30 cellular contexts compared by ENCODE assay signal in genomic region chr11:134293119-134294113, GRCh38. TPM values are rescaled to one million over a fixed set of nuclear protein-coding genes. Genes with fewer than 3 reads are reported as not detected.
"Had no signal": no experiment of that assay in that cellular context is flagged by ENCODE, and none has a peak within 500 bp of the region (broad histone marks: within the 10 kb centered on the region; RNA-seq: fewer than 3 reads in every experiment).

No MANE protein-coding gene starts in this region.

- H3K4me1 Mint-ChIP-seq: activated T-helper 17 cell treated with anti-CD3 and anti-CD28 coated beads, Interleukin-2, amount 50 U/mL, for 72 hours; natural killer cell had no signal

- H3K4me3 Mint-ChIP-seq: activated CD4-positive, alpha-beta memory T cell treated with anti-CD3 and anti-CD28 coated beads for 36 hours; activated T-cell treated with anti-CD3 and anti-CD28 coated beads, Interleukin-2, amount 50 U/mL, for 4 hours; natural killer cell; neural progenitor cell; stimulated activated effector memory CD8-positive, alpha-beta T cell treated with anti-CD3 and anti-CD28 coated beads, Interleukin-12 subunit alpha, Interleukin-12 subunit beta, amount 100 ng/mL, for 72 hours; T-helper 1 cell treated with Interleukin-12 subunit alpha and Interleukin-12 subunit beta and Interleukin-4 antibody, amounts not matched to agents 30 μg/mL and 1 μg/mL, for 36 hours had no signal

- H3K27me3 Mint-ChIP-seq: activated CD4-positive, alpha-beta memory T cell treated with anti-CD3 and anti-CD28 coated beads for 36 hours; activated T-helper 17 cell treated with anti-CD3 and anti-CD28 coated beads, Interleukin-2, amount 50 U/mL, for 72 hours had no signal

- DNase-seq: activated CD4-positive, alpha-beta memory T cell treated with anti-CD3 and anti-CD28 coated beads for 36 hours; activated CD4-positive, alpha-beta T cell treated with anti-CD3 and anti-CD28 coated beads for 4 hours; activated gamma-delta T cell treated with Interleukin-2 at 50 U/mL for 16 hours; activated naive CD4-positive, alpha-beta T cell treated with anti-CD3 and anti-CD28 coated beads, Interleukin-2, amount 50 U/mL, for 16 hours; activated T-cell treated with anti-CD3 and anti-CD28 coated beads, Interleukin-2, amount 50 U/mL, for 4 hours; amniotic stem cell; brain microvascular endothelial cell; cortex of kidney; foreskin keratinocyte; left ventricle myocardium inferior; mesendoderm; natural killer cell; right lobe of liver; stimulated activated CD4-positive, alpha-beta T cell treated with anti-CD3 and anti-CD28 coated beads, Interleukin-12 subunit alpha, Interleukin-12 subunit beta, amount 100 ng/mL, for 4 hours; stimulated activated CD4-positive, alpha-beta T cell treated with anti-CD3 and anti-CD28 coated beads, Interleukin-4, amount 100 ng/mL, for 24 hours; SW 1271; T1000; tibial artery had no signal

- ATAC-seq: activated T-cell treated with anti-CD3 and anti-CD28 coated beads, Interleukin-2, amount 50 U/mL, for 4 hours; activated T-helper 17 cell treated with anti-CD3 and anti-CD28 coated beads, Interleukin-2, amount 50 U/mL, for 72 hours; esophagus mucosa; foreskin keratinocyte; natural killer cell; right lobe of liver; stimulated activated effector memory CD8-positive, alpha-beta T cell treated with anti-CD3 and anti-CD28 coated beads, Interleukin-12 subunit alpha, Interleukin-12 subunit beta, amount 100 ng/mL, for 72 hours had no signal

- H3K36me3 Mint-ChIP-seq: natural killer cell, neural progenitor cell had no signal

- H3K27ac ChIP-seq: brain microvascular endothelial cell, foreskin keratinocyte, left ventricle myocardium inferior, neural progenitor cell, right lobe of liver, skin epidermis, suprapubic skin, tibial artery had no signal

- H3K27ac Mint-ChIP-seq: activated CD4-positive, alpha-beta memory T cell treated with anti-CD3 and anti-CD28 coated beads for 36 hours; activated T-helper 17 cell treated with anti-CD3 and anti-CD28 coated beads, Interleukin-2, amount 50 U/mL, for 72 hours; natural killer cell; neural progenitor cell; stimulated activated effector memory CD8-positive, alpha-beta T cell treated with anti-CD3 and anti-CD28 coated beads, Interleukin-12 subunit alpha, Interleukin-12 subunit beta, amount 100 ng/mL, for 72 hours; T-helper 1 cell treated with Interleukin-12 subunit alpha and Interleukin-12 subunit beta and Interleukin-4 antibody, amounts not matched to agents 30 μg/mL and 1 μg/mL, for 36 hours had no signal

- H3K4me1 ChIP-seq: foreskin keratinocyte, left ventricle myocardium inferior, neural progenitor cell, right lobe of liver, suprapubic skin, tibial artery had no signal

- H3K9me3 ChIP-seq: left ventricle myocardium inferior, right lobe of liver, suprapubic skin, tibial artery had no signal

- H3K36me3 ChIP-seq: brain microvascular endothelial cell, left ventricle myocardium inferior, neural progenitor cell, right lobe of liver, suprapubic skin, tibial artery had no signal

- H3K27me3 ChIP-seq: brain microvascular endothelial cell, foreskin keratinocyte, neural progenitor cell, right lobe of liver had no signal

- H3K4me3 ChIP-seq: left ventricle myocardium inferior, lung, neural progenitor cell, right lobe of liver, skin epidermis, suprapubic skin, tibial artery had no signal

- H3K9me3 Mint-ChIP-seq: activated CD4-positive, alpha-beta memory T cell treated with anti-CD3 and anti-CD28 coated beads for 36 hours; activated T-cell treated with anti-CD3 and anti-CD28 coated beads, Interleukin-2, amount 50 U/mL, for 4 hours; activated T-helper 17 cell treated with anti-CD3 and anti-CD28 coated beads, Interleukin-2, amount 50 U/mL, for 72 hours; natural killer cell; neural progenitor cell; stimulated activated effector memory CD8-positive, alpha-beta T cell treated with anti-CD3 and anti-CD28 coated beads, Interleukin-12 subunit alpha, Interleukin-12 subunit beta, amount 100 ng/mL, for 72 hours; T-helper 1 cell treated with Interleukin-12 subunit alpha and Interleukin-12 subunit beta and Interleukin-4 antibody, amounts not matched to agents 30 μg/mL and 1 μg/mL, for 36 hours had no signal

RNA-seq across cellular contexts. Expression of gene GLB1L3, which starts 17.2 kb away (rescaled TPM):
- total RNA-seq: cardiac septum, endothelial cell of umbilical vein, esophagus mucosa, left ventricle myocardium inferior, osteocyte, posterior vena cava, right lobe of liver had no signal

RNA-seq across cellular contexts. Expression of gene GLB1L2, which starts 38.4 kb away (rescaled TPM):
- total RNA-seq: osteocyte had no signal
